14 cellular contexts compared by ENCODE assay signal in the genomic region with DNA sequence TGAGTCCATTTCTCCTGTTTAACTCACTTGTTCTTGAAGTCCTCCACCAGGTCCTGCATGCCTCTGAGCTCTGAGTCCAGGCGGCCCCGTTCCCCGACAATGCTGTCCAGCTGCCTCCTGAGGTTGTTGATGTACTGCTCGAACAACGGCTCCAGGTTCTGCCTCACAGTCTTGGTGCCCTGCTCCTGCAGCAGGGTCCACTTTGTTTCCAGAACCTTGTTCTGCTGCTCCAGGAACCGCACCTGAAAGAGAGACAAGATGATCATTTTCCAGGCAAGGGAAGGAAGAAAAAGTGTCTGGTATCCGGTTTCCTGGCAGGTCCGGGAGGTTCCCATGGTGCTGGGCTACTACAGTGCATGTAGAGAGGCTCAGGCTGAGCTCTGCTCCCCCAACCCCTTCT. TPM values are rescaled to one million over a fixed set of nuclear protein-coding genes. Genes with fewer than 3 reads are reported as not detected.
"Had no signal": no experiment of that assay in that cellular context is flagged by ENCODE, and none has a peak within 500 bp of the region (broad histone marks: within the 10 kb centered on the region; RNA-seq: fewer than 3 reads in every experiment).

No MANE protein-coding gene starts in this region.

RNA-seq across cellular contexts. Expression of a gene that starts 1.6 kb away (rescaled TPM):
- total RNA-seq: activated CD4-positive, alpha-beta memory T cell treated with anti-CD3 and anti-CD28 coated beads, Interleukin-2, amount 10 ng/mL, durations not matched to agents 7 days and 5 days; activated CD4-positive, alpha-beta T cell treated with anti-CD3 and anti-CD28 coated beads for 36 hours; activated CD4-positive, alpha-beta T cell treated with anti-CD3 and anti-CD28 coated beads, Interleukin-2, amount 10 ng/mL, durations not matched to agents 7 days and 5 days; activated CD8-positive, alpha-beta memory T cell treated with anti-CD3 and anti-CD28 coated beads, Interleukin-2, amount 10 ng/mL, durations not matched to agents 7 days and 5 days; activated CD8-positive, alpha-beta T cell treated with anti-CD3 and anti-CD28 coated beads, Interleukin-2, amount 10 ng/mL, durations not matched to agents 7 days and 5 days; activated naive CD8-positive, alpha-beta T cell treated with anti-CD3 and anti-CD28 coated beads, Interleukin-2, amount 10 ng/mL, durations not matched to agents 7 days and 5 days; activated T-helper 2 cell treated with anti-CD3 and anti-CD28 coated beads, Interferon-gamma antibody, Interleukin-2, Interleukin-4, amounts not matched to agents 10 μg/mL and 5 μg/mL and 100 μg/mL, durations not matched to agents 14 hours and 24 hours and 36 hours; cardiac septum; T-cell; T-helper 1 cell treated with Interleukin-12 subunit alpha and Interleukin-12 subunit beta and Interleukin-4 antibody, amounts not matched to agents 30 ng/mL and 1 ng/mL, for 36 hours; T-helper 17 cell; T-helper 2 cell treated with Interferon-gamma antibody and Interleukin-4, amounts not matched to agents 100 ng/mL and 5 ng/mL, for 36 hours; WTC11 had no signal

RNA-seq across cellular contexts. Expression of a gene that starts 17.9 kb away (rescaled TPM):
- total RNA-seq: activated CD4-positive, alpha-beta memory T cell treated with anti-CD3 and anti-CD28 coated beads, Interleukin-2, amount 10 ng/mL, durations not matched to agents 7 days and 5 days; activated CD4-positive, alpha-beta T cell treated with anti-CD3 and anti-CD28 coated beads for 36 hours; activated CD4-positive, alpha-beta T cell treated with anti-CD3 and anti-CD28 coated beads, Interleukin-2, amount 10 ng/mL, durations not matched to agents 7 days and 5 days; activated CD8-positive, alpha-beta memory T cell treated with anti-CD3 and anti-CD28 coated beads, Interleukin-2, amount 10 ng/mL, durations not matched to agents 7 days and 5 days; activated CD8-positive, alpha-beta T cell treated with anti-CD3 and anti-CD28 coated beads, Interleukin-2, amount 10 ng/mL, durations not matched to agents 7 days and 5 days; activated naive CD8-positive, alpha-beta T cell treated with anti-CD3 and anti-CD28 coated beads, Interleukin-2, amount 10 ng/mL, durations not matched to agents 7 days and 5 days; activated T-helper 2 cell treated with anti-CD3 and anti-CD28 coated beads, Interferon-gamma antibody, Interleukin-2, Interleukin-4, amounts not matched to agents 10 μg/mL and 5 μg/mL and 100 μg/mL, durations not matched to agents 14 hours and 24 hours and 36 hours; ascending aorta; cardiac septum; T-cell; T-helper 1 cell treated with Interleukin-12 subunit alpha and Interleukin-12 subunit beta and Interleukin-4 antibody, amounts not matched to agents 30 ng/mL and 1 ng/mL, for 36 hours; T-helper 17 cell; T-helper 2 cell treated with Interferon-gamma antibody and Interleukin-4, amounts not matched to agents 100 ng/mL and 5 ng/mL, for 36 hours; WTC11 had no signal

RNA-seq across cellular contexts. Expression of a gene that starts 28.7 kb away (rescaled TPM):
- total RNA-seq: activated CD4-positive, alpha-beta memory T cell treated with anti-CD3 and anti-CD28 coated beads, Interleukin-2, amount 10 ng/mL, durations not matched to agents 7 days and 5 days; activated CD4-positive, alpha-beta T cell treated with anti-CD3 and anti-CD28 coated beads for 36 hours; activated CD4-positive, alpha-beta T cell treated with anti-CD3 and anti-CD28 coated beads, Interleukin-2, amount 10 ng/mL, durations not matched to agents 7 days and 5 days; activated CD8-positive, alpha-beta memory T cell treated with anti-CD3 and anti-CD28 coated beads, Interleukin-2, amount 10 ng/mL, durations not matched to agents 7 days and 5 days; activated CD8-positive, alpha-beta T cell treated with anti-CD3 and anti-CD28 coated beads, Interleukin-2, amount 10 ng/mL, durations not matched to agents 7 days and 5 days; activated naive CD8-positive, alpha-beta T cell treated with anti-CD3 and anti-CD28 coated beads, Interleukin-2, amount 10 ng/mL, durations not matched to agents 7 days and 5 days; activated T-helper 2 cell treated with anti-CD3 and anti-CD28 coated beads, Interferon-gamma antibody, Interleukin-2, Interleukin-4, amounts not matched to agents 10 μg/mL and 5 μg/mL and 100 μg/mL, durations not matched to agents 14 hours and 24 hours and 36 hours; cardiac septum; T-cell; T-helper 1 cell treated with Interleukin-12 subunit alpha and Interleukin-12 subunit beta and Interleukin-4 antibody, amounts not matched to agents 30 ng/mL and 1 ng/mL, for 36 hours; T-helper 17 cell; T-helper 2 cell treated with Interferon-gamma antibody and Interleukin-4, amounts not matched to agents 100 ng/mL and 5 ng/mL, for 36 hours; WTC11 had no signal

RNA-seq across cellular contexts. Expression of a gene that starts 39.5 kb away (rescaled TPM):
- total RNA-seq: activated CD4-positive, alpha-beta memory T cell treated with anti-CD3 and anti-CD28 coated beads, Interleukin-2, amount 10 ng/mL, durations not matched to agents 7 days and 5 days; activated CD4-positive, alpha-beta T cell treated with anti-CD3 and anti-CD28 coated beads for 36 hours; activated CD4-positive, alpha-beta T cell treated with anti-CD3 and anti-CD28 coated beads, Interleukin-2, amount 10 ng/mL, durations not matched to agents 7 days and 5 days; activated CD8-positive, alpha-beta memory T cell treated with anti-CD3 and anti-CD28 coated beads, Interleukin-2, amount 10 ng/mL, durations not matched to agents 7 days and 5 days; activated CD8-positive, alpha-beta T cell treated with anti-CD3 and anti-CD28 coated beads, Interleukin-2, amount 10 ng/mL, durations not matched to agents 7 days and 5 days; activated naive CD8-positive, alpha-beta T cell treated with anti-CD3 and anti-CD28 coated beads, Interleukin-2, amount 10 ng/mL, durations not matched to agents 7 days and 5 days; activated T-helper 2 cell treated with anti-CD3 and anti-CD28 coated beads, Interferon-gamma antibody, Interleukin-2, Interleukin-4, amounts not matched to agents 10 μg/mL and 5 μg/mL and 100 μg/mL, durations not matched to agents 14 hours and 24 hours and 36 hours; cardiac septum; T-cell; T-helper 1 cell treated with Interleukin-12 subunit alpha and Interleukin-12 subunit beta and Interleukin-4 antibody, amounts not matched to agents 30 ng/mL and 1 ng/mL, for 36 hours; T-helper 17 cell; T-helper 2 cell treated with Interferon-gamma antibody and Interleukin-4, amounts not matched to agents 100 ng/mL and 5 ng/mL, for 36 hours; WTC11 had no signal

RNA-seq across cellular contexts. Expression of a gene that starts 57.3 kb away (rescaled TPM):
- total RNA-seq: activated CD4-positive, alpha-beta memory T cell treated with anti-CD3 and anti-CD28 coated beads, Interleukin-2, amount 10 ng/mL, durations not matched to agents 7 days and 5 days; activated CD4-positive, alpha-beta T cell treated with anti-CD3 and anti-CD28 coated beads for 36 hours; activated CD4-positive, alpha-beta T cell treated with anti-CD3 and anti-CD28 coated beads, Interleukin-2, amount 10 ng/mL, durations not matched to agents 7 days and 5 days; activated CD8-positive, alpha-beta memory T cell treated with anti-CD3 and anti-CD28 coated beads, Interleukin-2, amount 10 ng/mL, durations not matched to agents 7 days and 5 days; activated CD8-positive, alpha-beta T cell treated with anti-CD3 and anti-CD28 coated beads, Interleukin-2, amount 10 ng/mL, durations not matched to agents 7 days and 5 days; activated naive CD8-positive, alpha-beta T cell treated with anti-CD3 and anti-CD28 coated beads, Interleukin-2, amount 10 ng/mL, durations not matched to agents 7 days and 5 days; activated T-helper 2 cell treated with anti-CD3 and anti-CD28 coated beads, Interferon-gamma antibody, Interleukin-2, Interleukin-4, amounts not matched to agents 10 μg/mL and 5 μg/mL and 100 μg/mL, durations not matched to agents 14 hours and 24 hours and 36 hours; ascending aorta; cardiac septum; T-cell; T-helper 1 cell treated with Interleukin-12 subunit alpha and Interleukin-12 subunit beta and Interleukin-4 antibody, amounts not matched to agents 30 ng/mL and 1 ng/mL, for 36 hours; T-helper 17 cell; T-helper 2 cell treated with Interferon-gamma antibody and Interleukin-4, amounts not matched to agents 100 ng/mL and 5 ng/mL, for 36 hours; WTC11 had no signal
